9 cellular contexts compared by ENCODE assay signal in the genomic region with DNA sequence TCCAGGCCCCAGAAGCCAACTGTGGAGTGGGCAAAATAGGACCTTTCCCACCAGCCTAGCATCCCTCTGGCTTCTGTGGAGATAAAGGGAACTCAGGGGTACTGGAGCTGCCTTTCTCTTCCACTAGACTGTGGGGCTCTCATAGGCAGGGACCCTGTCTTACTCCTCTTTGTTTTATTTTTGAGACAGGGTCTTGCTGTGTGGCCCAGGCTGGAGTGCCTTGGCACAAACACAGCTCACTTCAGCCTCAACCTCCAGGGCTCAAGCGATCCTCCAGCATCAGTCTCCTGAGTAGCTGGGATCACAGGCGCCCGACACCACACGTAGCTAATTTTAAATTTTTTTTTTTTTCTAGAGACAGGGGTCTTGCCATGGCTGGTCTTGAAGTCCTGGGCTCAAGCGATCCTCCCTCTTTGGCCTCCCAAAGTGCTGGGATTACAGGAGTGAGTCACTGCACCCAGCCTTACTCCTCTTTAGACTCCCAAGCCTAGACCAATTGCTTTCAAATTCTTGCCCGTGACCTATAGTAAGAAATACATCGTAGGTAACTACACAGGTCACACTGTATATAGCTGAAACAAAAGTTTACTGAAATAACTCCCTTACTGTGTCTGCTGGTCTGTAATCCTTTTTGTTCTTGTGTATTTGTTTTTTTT. TPM values are rescaled to one million over a fixed set of nuclear protein-coding genes. Genes with fewer than 3 reads are reported as not detected.
DNase-seq lines count a peak whose midpoint lies in the region; ATAC-seq and TF ChIP-seq lines count a peak whose summit lies in the region.
"Had no signal": no experiment of that assay in that cellular context is flagged by ENCODE, and none has a peak within 500 bp of the region (broad histone marks: within the 10 kb centered on the region; RNA-seq: fewer than 3 reads in every experiment).

No MANE protein-coding gene starts in this region.

- no peak for TF ChIP-seq CTCF in BJ (IDR thresholded peaks at IDR 0.05; ENCODE audit: insufficient read depth, low read depth, low read length)
- TF ChIP-seq CTCF in KMS-11 (conservative IDR thresholded peaks at IDR 0.05; ENCODE audit: low read depth, low read length), result no peak
- TF ChIP-seq CTCF in colonic mucosa (IDR thresholded peaks at IDR 0.05), result no peak
- TF ChIP-seq CTCF in neural cell (IDR thresholded peaks at IDR 0.05; ENCODE audit: poor library complexity, severe bottlenecking), result no peak

- H3K79me2 ChIP-seq in KMS-11 (ENCODE audit: insufficient read depth, low read depth), result peaks cover 55% of the 10 kb centered on the region
- H3K79me2 ChIP-seq in neural cell (replicated peaks; ENCODE audit: insufficient read depth, low read length), result peaks cover 65% of the 10 kb centered on the region

- H3K9me2 ChIP-seq in neural cell (ENCODE audit: insufficient read depth, low read length), result no peaks in the 10 kb centered on the region

- H3K27me3 ChIP-seq in BJ (ENCODE audit: control insufficient read depth, insufficient read depth, low read length) (no peaks in the 10 kb centered on the region), KMS-11 (ENCODE audit: insufficient read depth, low read depth) (no peaks in the 10 kb centered on the region), colonic mucosa (no peaks in the 10 kb centered on the region), neural cell (ENCODE audit: insufficient read depth, low read depth, low read length) (no peaks in the 10 kb centered on the region)

- DNase-seq in BJ (ENCODE audit: low read depth) (no peak), colonic mucosa (no peak), NOMO-1 (lab: John Stamatoyannopoulos, UW; ENCODE audit: unreplicated experiment in 2 of 2) (no peak), NCI-H2196 (lab: John Stamatoyannopoulos, UW; ENCODE audit: unreplicated experiment) (no peak)
- no peak for DNase-seq in effector CD8-positive, alpha-beta T cell (lab: John Stamatoyannopoulos, UW)
- DNase-seq: KG1 had no signal

- CTCF ChIA-PET in BJ (lab: Yijun Ruan, JAX), result interaction anchor here (0.6 to 1.4 kb wide), 7 partner anchors 23 to 356 kb away, joined by 3 to 7 read pairs (median 3); no protein-coding TSS in a partner anchor

- TF ChIP-seq EP300 in neural cell (conservative IDR thresholded peaks at IDR 0.05; ENCODE audit: poor library complexity, severe bottlenecking), result no peak

- no peaks in the 10 kb centered on the region for H3F3A ChIP-seq in neural cell (ENCODE audit: insufficient read depth, low read length, poor library complexity, severe bottlenecking)

- ATAC-seq in HG03354 (IDR thresholded peaks at IDR 0.05; ENCODE audit: poor library complexity, severe bottlenecking, unreplicated experiment), result no peak

- H3K4me1 ChIP-seq in KMS-11 (ENCODE audit: low read depth, poor library complexity, severe bottlenecking) (peaks cover 20% of the 10 kb centered on the region), colonic mucosa (peaks cover 16% of the 10 kb centered on the region)

- H3K27ac ChIP-seq in KMS-11 (peak overlapping the region; percentile 85; the same call in 1 of the 2 replicates), colonic mucosa (peak overlapping the region; percentile 93), neural cell (ENCODE audit: low read length) (peak overlapping the region; percentile 99)

- H4K20me1 ChIP-seq in KMS-11 (ENCODE audit: insufficient read depth) (no peaks in the 10 kb centered on the region), neural cell (ENCODE audit: insufficient read depth) (no peaks in the 10 kb centered on the region)

- H3K4me2 ChIP-seq in KMS-11 (peak overlapping the region; percentile 84), neural cell (ENCODE audit: low read length) (peak overlapping the region; percentile 82)

- H2AFZ ChIP-seq in KMS-11 (ENCODE audit: low read depth) (no peak overlapping the region), neural cell (ENCODE audit: low read depth, low read length) (no peak overlapping the region)

- H3K9ac ChIP-seq in KMS-11 (peak overlapping the region; percentile 93; the same call in 1 of the 2 replicates), colonic mucosa (ENCODE audit: low read depth in 2 of 2, low read length in 2 of 2) (peak overlapping the region; percentile 88 to 98), neural cell (ENCODE audit: low read length) (peak overlapping the region; percentile 100)

- POLR2A ChIA-PET in BJ (lab: Charles Lee), result no interaction called here

- H3K9me3 ChIP-seq in colonic mucosa (no peaks in the 10 kb centered on the region), neural cell (ENCODE audit: low read length) (no peaks in the 10 kb centered on the region)

- intact Hi-C loops in colonic mucosa (cut with DNase I), result loop anchor here (5.0 kb wide), 3 partner anchors 93 to 348 kb away; no protein-coding TSS in a partner anchor

- peak overlapping the region; percentile 80 for H3K4me3 ChIP-seq in BJ (ENCODE audit: low read depth, low read length)
- no peak overlapping the region for H3K4me3 ChIP-seq in KMS-11 (IDR thresholded peaks at IDR 0.05; ENCODE audit: insufficient read depth, low read depth, low read length)
- no peak overlapping the region for H3K4me3 ChIP-seq in colonic mucosa
- peak overlapping the region; percentile 96 for H3K4me3 ChIP-seq in neural cell (ENCODE audit: low read length)

- H3K36me3 ChIP-seq in BJ (ENCODE audit: control insufficient read depth, insufficient read depth, low read length) (no peaks in the 10 kb centered on the region), KMS-11 (ENCODE audit: insufficient read depth) (no peaks in the 10 kb centered on the region), colonic mucosa (no peaks in the 10 kb centered on the region), neural cell (ENCODE audit: insufficient read depth, low read length) (no peaks in the 10 kb centered on the region)

- no peak for TF ChIP-seq RAD21 in neural cell (conservative IDR thresholded peaks at IDR 0.05)

TF ChIP-seq in neural cell, 6 proteins besides CTCF, POLR2A, EP300 and RAD21:
- TF ChIP-seq MXI1 (conservative IDR thresholded peaks at IDR 0.05; ENCODE audit: poor library complexity, severe bottlenecking), result no peak
- TF ChIP-seq TAF1 (IDR thresholded peaks at IDR 0.05; ENCODE audit: low read depth), result no peak
- no peak for TF ChIP-seq EZH2 (IDR thresholded peaks at IDR 0.05; ENCODE audit: borderline replicate concordance, insufficient read depth, low read length, poor library complexity, severe bottlenecking)
- no peak for TF ChIP-seq SMC3 (conservative IDR thresholded peaks at IDR 0.05; ENCODE audit: poor library complexity)
- TF ChIP-seq, protein P1, sequence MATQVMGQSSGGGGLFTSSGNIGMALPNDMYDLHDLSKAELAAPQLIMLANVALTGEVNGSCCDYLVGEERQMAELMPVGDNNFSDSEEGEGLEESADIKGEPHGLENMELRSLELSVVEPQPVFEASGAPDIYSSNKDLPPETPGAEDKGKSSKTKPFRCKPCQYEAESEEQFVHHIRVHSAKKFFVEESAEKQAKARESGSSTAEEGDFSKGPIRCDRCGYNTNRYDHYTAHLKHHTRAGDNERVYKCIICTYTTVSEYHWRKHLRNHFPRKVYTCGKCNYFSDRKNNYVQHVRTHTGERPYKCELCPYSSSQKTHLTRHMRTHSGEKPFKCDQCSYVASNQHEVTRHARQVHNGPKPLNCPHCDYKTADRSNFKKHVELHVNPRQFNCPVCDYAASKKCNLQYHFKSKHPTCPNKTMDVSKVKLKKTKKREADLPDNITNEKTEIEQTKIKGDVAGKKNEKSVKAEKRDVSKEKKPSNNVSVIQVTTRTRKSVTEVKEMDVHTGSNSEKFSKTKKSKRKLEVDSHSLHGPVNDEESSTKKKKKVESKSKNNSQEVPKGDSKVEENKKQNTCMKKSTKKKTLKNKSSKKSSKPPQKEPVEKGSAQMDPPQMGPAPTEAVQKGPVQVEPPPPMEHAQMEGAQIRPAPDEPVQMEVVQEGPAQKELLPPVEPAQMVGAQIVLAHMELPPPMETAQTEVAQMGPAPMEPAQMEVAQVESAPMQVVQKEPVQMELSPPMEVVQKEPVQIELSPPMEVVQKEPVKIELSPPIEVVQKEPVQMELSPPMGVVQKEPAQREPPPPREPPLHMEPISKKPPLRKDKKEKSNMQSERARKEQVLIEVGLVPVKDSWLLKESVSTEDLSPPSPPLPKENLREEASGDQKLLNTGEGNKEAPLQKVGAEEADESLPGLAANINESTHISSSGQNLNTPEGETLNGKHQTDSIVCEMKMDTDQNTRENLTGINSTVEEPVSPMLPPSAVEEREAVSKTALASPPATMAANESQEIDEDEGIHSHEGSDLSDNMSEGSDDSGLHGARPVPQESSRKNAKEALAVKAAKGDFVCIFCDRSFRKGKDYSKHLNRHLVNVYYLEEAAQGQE (IDR thresholded peaks at IDR 0.05; ENCODE audit: borderline replicate concordance), result no peak
TF ChIP-seq in neural cell: peak in this region for 0.

RNA-seq across cellular contexts. Expression of a gene that starts 2.6 kb away (rescaled TPM):
- polyA plus RNA-seq in BJ (2011; rRNA removed), result 2.1 and 2.4 TPM in 2 replicates
- polyA minus RNA-seq in BJ (2011; rRNA and poly(A)+ RNA removed), result 2.5 and 6.6 TPM in 2 replicates
- 10 to 100 TPM; 21.8 to 24.5 TPM for total RNA-seq in colonic mucosa
- polyA plus RNA-seq in neural cell, result 16.9 and 21.0 TPM in 2 replicates
- polyA minus RNA-seq in neural cell, result 54.1 and 59.6 TPM in 2 replicates

Comparison
In these comparisons a context has a peak if more than half of its experiments do, and no peak if none do; other contexts are left out.
1. H3K4me3 ChIP-seq: peak in BJ (single experiment) and neural cell (single experiment); none in KMS-11 (single experiment) and colonic mucosa (single experiment).
2. Peak in every context shown above with its lines, with median percentiles within 50 percentile points of each other: H3K27ac ChIP-seq and H3K9ac ChIP-seq.